In the genomic region with DNA sequence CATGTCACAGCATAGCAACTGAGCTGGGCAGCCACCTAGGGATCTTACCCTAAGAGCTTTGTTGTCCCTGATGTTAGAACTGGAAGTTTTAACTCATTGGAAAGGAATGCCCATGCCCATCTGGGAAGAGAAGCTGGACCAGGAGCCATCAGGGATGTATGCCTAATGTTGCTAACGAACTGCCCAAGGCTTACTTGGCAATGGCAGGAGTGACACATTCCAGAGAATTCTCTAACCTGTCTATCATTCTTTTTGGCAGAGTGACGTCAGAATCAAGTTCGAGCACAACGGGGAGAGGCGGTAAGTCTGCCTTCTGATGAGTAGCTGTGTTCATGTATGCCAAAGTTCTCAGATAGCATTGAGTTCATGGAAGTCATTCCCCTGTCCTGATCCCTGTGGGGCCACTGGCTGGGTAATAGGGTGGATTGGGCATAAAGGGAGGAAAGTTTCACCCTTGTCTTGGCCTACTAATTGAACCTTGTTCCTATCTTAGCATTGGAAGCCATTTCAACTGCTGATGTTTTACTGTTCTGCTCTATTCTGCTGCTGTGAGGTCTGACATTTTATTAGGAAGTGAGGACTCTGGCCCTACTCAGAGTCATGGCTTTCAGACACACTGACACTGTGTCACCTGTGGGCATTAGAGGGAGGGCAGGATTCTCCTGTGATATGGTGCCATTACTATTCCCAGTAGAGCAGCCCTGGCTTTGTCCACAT, we compare ENCODE assay signal across 1 cellular context.
TF ChIP-seq lines count a peak whose summit lies in the region.

No MANE protein-coding gene starts in this region.

TF ChIP-seq in GM23338, 12 proteins besides CTCF, POLR2A, EP300 and RAD21 (continued from another document):
- TF ChIP-seq, protein P1, sequence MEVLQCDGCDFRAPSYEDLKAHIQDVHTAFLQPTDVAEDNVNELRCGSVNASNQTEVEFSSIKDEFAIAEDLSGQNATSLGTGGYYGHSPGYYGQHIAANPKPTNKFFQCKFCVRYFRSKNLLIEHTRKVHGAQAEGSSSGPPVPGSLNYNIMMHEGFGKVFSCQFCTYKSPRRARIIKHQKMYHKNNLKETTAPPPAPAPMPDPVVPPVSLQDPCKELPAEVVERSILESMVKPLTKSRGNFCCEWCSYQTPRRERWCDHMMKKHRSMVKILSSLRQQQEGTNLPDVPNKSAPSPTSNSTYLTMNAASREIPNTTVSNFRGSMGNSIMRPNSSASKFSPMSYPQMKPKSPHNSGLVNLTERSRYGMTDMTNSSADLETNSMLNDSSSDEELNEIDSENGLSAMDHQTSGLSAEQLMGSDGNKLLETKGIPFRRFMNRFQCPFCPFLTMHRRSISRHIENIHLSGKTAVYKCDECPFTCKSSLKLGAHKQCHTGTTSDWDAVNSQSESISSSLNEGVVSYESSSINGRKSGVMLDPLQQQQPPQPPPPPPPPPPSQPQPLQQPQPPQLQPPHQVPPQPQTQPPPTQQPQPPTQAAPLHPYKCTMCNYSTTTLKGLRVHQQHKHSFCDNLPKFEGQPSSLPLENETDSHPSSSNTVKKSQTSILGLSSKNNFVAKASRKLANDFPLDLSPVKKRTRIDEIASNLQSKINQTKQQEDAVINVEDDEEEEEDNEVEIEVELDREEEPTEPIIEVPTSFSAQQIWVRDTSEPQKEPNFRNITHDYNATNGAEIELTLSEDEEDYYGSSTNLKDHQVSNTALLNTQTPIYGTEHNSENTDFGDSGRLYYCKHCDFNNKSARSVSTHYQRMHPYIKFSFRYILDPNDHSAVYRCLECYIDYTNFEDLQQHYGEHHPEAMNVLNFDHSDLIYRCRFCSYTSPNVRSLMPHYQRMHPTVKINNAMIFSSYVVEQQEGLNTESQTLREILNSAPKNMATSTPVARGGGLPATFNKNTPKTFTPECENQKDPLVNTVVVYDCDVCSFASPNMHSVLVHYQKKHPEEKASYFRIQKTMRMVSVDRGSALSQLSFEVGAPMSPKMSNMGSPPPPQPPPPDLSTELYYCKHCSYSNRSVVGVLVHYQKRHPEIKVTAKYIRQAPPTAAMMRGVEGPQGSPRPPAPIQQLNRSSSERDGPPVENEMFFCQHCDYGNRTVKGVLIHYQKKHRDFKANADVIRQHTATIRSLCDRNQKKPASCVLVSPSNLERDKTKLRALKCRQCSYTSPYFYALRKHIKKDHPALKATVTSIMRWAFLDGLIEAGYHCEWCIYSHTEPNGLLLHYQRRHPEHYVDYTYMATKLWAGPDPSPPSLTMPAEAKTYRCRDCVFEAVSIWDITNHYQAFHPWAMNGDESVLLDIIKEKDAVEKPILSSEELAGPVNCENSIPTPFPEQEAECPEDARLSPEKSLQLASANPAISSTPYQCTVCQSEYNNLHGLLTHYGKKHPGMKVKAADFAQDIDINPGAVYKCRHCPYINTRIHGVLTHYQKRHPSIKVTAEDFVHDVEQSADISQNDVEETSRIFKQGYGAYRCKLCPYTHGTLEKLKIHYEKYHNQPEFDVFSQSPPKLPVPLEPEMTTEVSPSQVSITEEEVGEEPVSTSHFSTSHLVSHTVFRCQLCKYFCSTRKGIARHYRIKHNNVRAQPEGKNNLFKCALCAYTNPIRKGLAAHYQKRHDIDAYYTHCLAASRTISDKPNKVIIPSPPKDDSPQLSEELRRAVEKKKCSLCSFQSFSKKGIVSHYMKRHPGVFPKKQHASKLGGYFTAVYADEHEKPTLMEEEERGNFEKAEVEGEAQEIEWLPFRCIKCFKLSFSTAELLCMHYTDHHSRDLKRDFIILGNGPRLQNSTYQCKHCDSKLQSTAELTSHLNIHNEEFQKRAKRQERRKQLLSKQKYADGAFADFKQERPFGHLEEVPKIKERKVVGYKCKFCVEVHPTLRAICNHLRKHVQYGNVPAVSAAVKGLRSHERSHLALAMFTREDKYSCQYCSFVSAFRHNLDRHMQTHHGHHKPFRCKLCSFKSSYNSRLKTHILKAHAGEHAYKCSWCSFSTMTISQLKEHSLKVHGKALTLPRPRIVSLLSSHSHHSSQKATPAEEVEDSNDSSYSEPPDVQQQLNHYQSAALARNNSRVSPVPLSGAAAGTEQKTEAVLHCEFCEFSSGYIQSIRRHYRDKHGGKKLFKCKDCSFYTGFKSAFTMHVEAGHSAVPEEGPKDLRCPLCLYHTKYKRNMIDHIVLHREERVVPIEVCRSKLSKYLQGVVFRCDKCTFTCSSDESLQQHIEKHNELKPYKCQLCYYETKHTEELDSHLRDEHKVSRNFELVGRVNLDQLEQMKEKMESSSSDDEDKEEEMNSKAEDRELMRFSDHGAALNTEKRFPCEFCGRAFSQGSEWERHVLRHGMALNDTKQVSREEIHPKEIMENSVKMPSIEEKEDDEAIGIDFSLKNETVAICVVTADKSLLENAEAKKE (CRISPR knock-in tag; IDR thresholded peaks at IDR 0.05): no peak
- TF ChIP-seq, protein P2, sequence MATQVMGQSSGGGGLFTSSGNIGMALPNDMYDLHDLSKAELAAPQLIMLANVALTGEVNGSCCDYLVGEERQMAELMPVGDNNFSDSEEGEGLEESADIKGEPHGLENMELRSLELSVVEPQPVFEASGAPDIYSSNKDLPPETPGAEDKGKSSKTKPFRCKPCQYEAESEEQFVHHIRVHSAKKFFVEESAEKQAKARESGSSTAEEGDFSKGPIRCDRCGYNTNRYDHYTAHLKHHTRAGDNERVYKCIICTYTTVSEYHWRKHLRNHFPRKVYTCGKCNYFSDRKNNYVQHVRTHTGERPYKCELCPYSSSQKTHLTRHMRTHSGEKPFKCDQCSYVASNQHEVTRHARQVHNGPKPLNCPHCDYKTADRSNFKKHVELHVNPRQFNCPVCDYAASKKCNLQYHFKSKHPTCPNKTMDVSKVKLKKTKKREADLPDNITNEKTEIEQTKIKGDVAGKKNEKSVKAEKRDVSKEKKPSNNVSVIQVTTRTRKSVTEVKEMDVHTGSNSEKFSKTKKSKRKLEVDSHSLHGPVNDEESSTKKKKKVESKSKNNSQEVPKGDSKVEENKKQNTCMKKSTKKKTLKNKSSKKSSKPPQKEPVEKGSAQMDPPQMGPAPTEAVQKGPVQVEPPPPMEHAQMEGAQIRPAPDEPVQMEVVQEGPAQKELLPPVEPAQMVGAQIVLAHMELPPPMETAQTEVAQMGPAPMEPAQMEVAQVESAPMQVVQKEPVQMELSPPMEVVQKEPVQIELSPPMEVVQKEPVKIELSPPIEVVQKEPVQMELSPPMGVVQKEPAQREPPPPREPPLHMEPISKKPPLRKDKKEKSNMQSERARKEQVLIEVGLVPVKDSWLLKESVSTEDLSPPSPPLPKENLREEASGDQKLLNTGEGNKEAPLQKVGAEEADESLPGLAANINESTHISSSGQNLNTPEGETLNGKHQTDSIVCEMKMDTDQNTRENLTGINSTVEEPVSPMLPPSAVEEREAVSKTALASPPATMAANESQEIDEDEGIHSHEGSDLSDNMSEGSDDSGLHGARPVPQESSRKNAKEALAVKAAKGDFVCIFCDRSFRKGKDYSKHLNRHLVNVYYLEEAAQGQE (IDR thresholded peaks at IDR 0.05; ENCODE audit: unreplicated experiment): no peak
